Comparison of ENCODE assay signal across 1 cellular context in the genomic region with DNA sequence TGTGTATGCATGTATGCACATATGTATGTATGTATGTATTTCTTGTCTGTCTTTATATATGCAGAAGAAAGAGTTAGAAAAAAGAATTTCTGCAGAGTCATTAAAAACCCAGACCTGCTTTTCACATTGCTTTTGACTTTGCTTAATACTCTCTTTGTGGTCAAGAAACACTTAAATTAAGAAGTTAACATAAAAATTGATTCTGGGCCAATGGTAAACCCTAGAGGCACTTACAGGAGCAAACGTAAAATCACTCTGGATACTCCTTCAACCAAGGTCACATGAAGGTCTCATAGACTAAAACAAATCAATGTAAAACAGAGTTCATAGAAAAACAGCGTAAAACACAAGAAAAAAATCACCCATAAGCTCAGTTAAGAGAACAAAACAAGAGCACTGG.
TF ChIP-seq lines count a peak whose summit lies in the region.

No MANE protein-coding gene starts in this region.

TF ChIP-seq in SK-N-SH, 30 proteins besides CTCF, POLR2A, EP300 and RAD21 (continued from another document):
- TF ChIP-seq, protein P1, sequence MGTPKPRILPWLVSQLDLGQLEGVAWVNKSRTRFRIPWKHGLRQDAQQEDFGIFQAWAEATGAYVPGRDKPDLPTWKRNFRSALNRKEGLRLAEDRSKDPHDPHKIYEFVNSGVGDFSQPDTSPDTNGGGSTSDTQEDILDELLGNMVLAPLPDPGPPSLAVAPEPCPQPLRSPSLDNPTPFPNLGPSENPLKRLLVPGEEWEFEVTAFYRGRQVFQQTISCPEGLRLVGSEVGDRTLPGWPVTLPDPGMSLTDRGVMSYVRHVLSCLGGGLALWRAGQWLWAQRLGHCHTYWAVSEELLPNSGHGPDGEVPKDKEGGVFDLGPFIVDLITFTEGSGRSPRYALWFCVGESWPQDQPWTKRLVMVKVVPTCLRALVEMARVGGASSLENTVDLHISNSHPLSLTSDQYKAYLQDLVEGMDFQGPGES (IDR thresholded peaks at IDR 0.05; ENCODE audit: low read depth, low read length): no peak
- TF ChIP-seq FOXJ3 (CRISPR knock-in tag; IDR thresholded peaks at IDR 0.05) (no peak), REST (IDR thresholded peaks at IDR 0.05; ENCODE audit: low read depth, low read length) (no peak), MXI1 (IDR thresholded peaks at IDR 0.05; ENCODE audit: low read depth, low read length) (no peak), JUND (IDR thresholded peaks at IDR 0.05) (no peak), TCF12 (IDR thresholded peaks at IDR 0.05) (no peak), GATA2 (CRISPR knock-in tag; IDR thresholded peaks at IDR 0.05) (no peak), NRF1 (IDR thresholded peaks at IDR 0.05; ENCODE audit: low read depth, low read length) (no peak), RFX5 (IDR thresholded peaks at IDR 0.05; ENCODE audit: low read length) (no peak), EZH2phosphoT487 (IDR thresholded peaks at IDR 0.05; ENCODE audit: borderline replicate concordance, low read depth) (no peak), SMC3 (IDR thresholded peaks at IDR 0.05; ENCODE audit: low read depth, low read length) (no peak), FOSL2 (IDR thresholded peaks at IDR 0.05; ENCODE audit: borderline replicate concordance, low read depth) (no peak), YY1 (IDR thresholded peaks at IDR 0.05; ENCODE audit: low read depth) (no peak), TAF1 (IDR thresholded peaks at IDR 0.05; ENCODE audit: borderline replicate concordance, low read depth, low read length) (no peak), RXRA (IDR thresholded peaks at IDR 0.05; ENCODE audit: borderline replicate concordance, low read depth) (no peak), GABPA (IDR thresholded peaks at IDR 0.05; ENCODE audit: low read depth) (no peak)
- TF ChIP-seq, protein P2, sequence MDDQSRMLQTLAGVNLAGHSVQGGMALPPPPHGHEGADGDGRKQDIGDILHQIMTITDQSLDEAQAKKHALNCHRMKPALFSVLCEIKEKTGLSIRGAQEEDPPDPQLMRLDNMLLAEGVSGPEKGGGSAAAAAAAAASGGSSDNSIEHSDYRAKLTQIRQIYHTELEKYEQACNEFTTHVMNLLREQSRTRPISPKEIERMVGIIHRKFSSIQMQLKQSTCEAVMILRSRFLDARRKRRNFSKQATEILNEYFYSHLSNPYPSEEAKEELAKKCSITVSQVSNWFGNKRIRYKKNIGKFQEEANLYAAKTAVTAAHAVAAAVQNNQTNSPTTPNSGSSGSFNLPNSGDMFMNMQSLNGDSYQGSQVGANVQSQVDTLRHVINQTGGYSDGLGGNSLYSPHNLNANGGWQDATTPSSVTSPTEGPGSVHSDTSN (IDR thresholded peaks at IDR 0.05): no peak
- TF ChIP-seq, protein P3, sequence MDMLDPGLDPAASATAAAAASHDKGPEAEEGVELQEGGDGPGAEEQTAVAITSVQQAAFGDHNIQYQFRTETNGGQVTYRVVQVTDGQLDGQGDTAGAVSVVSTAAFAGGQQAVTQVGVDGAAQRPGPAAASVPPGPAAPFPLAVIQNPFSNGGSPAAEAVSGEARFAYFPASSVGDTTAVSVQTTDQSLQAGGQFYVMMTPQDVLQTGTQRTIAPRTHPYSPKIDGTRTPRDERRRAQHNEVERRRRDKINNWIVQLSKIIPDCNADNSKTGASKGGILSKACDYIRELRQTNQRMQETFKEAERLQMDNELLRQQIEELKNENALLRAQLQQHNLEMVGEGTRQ (IDR thresholded peaks at IDR 0.05; ENCODE audit: borderline replicate concordance, low read depth, low read length): no peak
